Comparison of ENCODE assay signal across 31 cellular contexts in genomic region chr12:16294589-16294988, GRCh38. TPM values are rescaled to one million over a fixed set of nuclear protein-coding genes. Genes with fewer than 3 reads are reported as not detected.
"Had no signal": no experiment of that assay in that cellular context is flagged by ENCODE, and none has a peak within 500 bp of the region (broad histone marks: within the 10 kb centered on the region; RNA-seq: fewer than 3 reads in every experiment).

No MANE protein-coding gene starts in this region.

- FAIRE-seq: urothelium cell line had no signal

- H3K27ac ChIP-seq: stomach, suprapubic skin, testis, thoracic aorta, thyroid gland, tibial artery, tibial nerve, upper lobe of left lung, upper lobe of right lung, uterus, vagina had no signal

- H3K4me1 ChIP-seq: stomach, suprapubic skin, testis, thyroid gland, tibial artery, upper lobe of left lung, upper lobe of right lung, uterus, vagina had no signal

- H3K27me3 ChIP-seq: stomach, suprapubic skin, testis, thyroid gland, tibial artery, tibial nerve, transverse colon, upper lobe of left lung, upper lobe of right lung, uterus, vagina had no signal

- H3K36me3 ChIP-seq: stomach, suprapubic skin, thoracic aorta, thyroid gland, tibial artery, tibial nerve, transverse colon, upper lobe of left lung, upper lobe of right lung, uterus, vagina had no signal

- H3K9me3 ChIP-seq: stomach, suprapubic skin, testis, thoracic aorta, thyroid gland, tibial artery, tibial nerve, transverse colon, upper lobe of left lung, upper lobe of right lung, uterus, vagina had no signal

- H3K4me3 ChIP-seq: stomach, suprapubic skin, testis, thoracic aorta, thyroid gland, tibial artery, tibial nerve, transverse colon, upper lobe of left lung, upper lobe of right lung, uterus, vagina had no signal

- ATAC-seq: stimulated activated effector memory CD8-positive, alpha-beta T cell treated with anti-CD3 and anti-CD28 coated beads, Interleukin-12 subunit alpha, Interleukin-12 subunit beta, amount 100 ng/mL, for 72 hours; stimulated activated memory B cell treated with anti-CD40 and anti-IgM and Interleukin-4, amounts not matched to agents 10 μg/mL and 1 μg/mL and 100 μg/mL, for 72 hours; stimulated activated naive B cell treated with anti-CD40 and anti-IgM and Interleukin-4, amounts not matched to agents 10 μg/mL and 1 μg/mL and 100 μg/mL, for 72 hours; stimulated activated naive CD8-positive, alpha-beta T cell treated with anti-CD3 and anti-CD28 coated beads, Interleukin-15, amount 100 ng/mL, for 72 hours; stimulated activated naive CD8-positive, alpha-beta T cell treated with anti-CD3 and anti-CD28 coated beads, Interleukin-15, Interleukin-2, amounts not matched to agents 100 U/mL and 50 U/mL, for 24 hours; upper lobe of right lung had no signal

- DNase-seq: stimulated activated CD4-positive, alpha-beta T cell treated with anti-CD3 and anti-CD28 coated beads, Interleukin-2, amount 100 ng/mL, for 48 hours; stimulated activated CD4-positive, alpha-beta T cell treated with anti-CD3 and anti-CD28 coated beads, Interleukin-4, amount 100 ng/mL, for 1 hour; stimulated activated CD4-positive, alpha-beta T cell treated with anti-CD3 and anti-CD28 coated beads, Interleukin-4, amount 100 ng/mL, for 24 hours; stimulated activated CD4-positive, alpha-beta T cell treated with anti-CD3 and anti-CD28 coated beads, Interleukin-4, amount 100 ng/mL, for 4 hours; stimulated activated CD8-positive, alpha-beta memory T cell treated with anti-CD3 and anti-CD28 coated beads, Interleukin-4, amount 100 ng/mL, for 48 hours; stimulated activated naive B cell treated with anti-CD40 and anti-IgM and Interleukin-4, amounts not matched to agents 10 μg/mL and 1 μg/mL and 100 μg/mL, for 72 hours; stimulated activated naive CD4-positive, alpha-beta T cell; stimulated activated naive CD4-positive, alpha-beta T cell treated with Interleukin-2 at 50 U/mL for 16 hours; stimulated activated naive CD8-positive, alpha-beta T cell treated with anti-CD3 and anti-CD28 coated beads, Interleukin-15, amount 100 ng/mL, for 72 hours; stimulated activated naive CD8-positive, alpha-beta T cell treated with anti-CD3 and anti-CD28 coated beads, Interleukin-15, Interleukin-2, amounts not matched to agents 100 U/mL and 50 U/mL, for 24 hours; stomach; substantia nigra; testis; thyroid gland; tibial artery; transverse colon; trophoblast cell; upper lobe of left lung; upper lobe of right lung; uterus had no signal

RNA-seq across cellular contexts. Expression of gene SLC15A5, which starts 17.1 kb away (rescaled TPM):
- total RNA-seq: stomach, suprapubic skin, temporal lobe, thoracic aorta, thyroid gland, tibial nerve, transverse colon, upper lobe of left lung, upper lobe of right lung, ureter, urinary bladder, uterus, vagina had no signal
- polyA plus RNA-seq: stomach, thymus, urinary bladder had no signal
